In the genomic region with DNA sequence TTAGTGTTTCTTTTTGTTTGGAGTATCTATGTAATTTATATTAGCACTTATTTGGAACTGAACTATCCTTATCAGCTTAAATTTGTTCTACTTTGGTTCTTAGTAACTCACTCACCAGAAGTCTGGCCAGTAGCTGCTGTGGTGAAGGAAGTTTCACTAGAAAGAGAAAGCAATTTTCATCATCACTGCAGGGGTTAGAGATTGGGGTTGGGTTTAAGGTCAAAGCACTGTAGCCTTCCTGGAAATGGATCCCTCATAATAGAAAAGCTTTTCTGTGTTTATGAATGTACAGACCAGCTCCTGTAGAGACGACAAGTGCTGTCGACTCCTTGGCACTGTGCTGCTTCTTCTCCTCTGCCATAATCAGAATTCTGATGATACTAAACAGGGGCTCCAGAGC, we compare ENCODE assay signal across 19 cellular contexts. TPM values are rescaled to one million over a fixed set of nuclear protein-coding genes. Genes with fewer than 3 reads are reported as not detected.
DNase-seq lines count a peak whose midpoint lies in the region; ATAC-seq and TF ChIP-seq lines count a peak whose summit lies in the region.
"Had no signal": no experiment of that assay in that cellular context is flagged by ENCODE, and none has a peak within 500 bp of the region (broad histone marks: within the 10 kb centered on the region; RNA-seq: fewer than 3 reads in every experiment).

No MANE protein-coding gene starts in this region.

- POLR2A ChIA-PET in PC-9 (lab: Charles Lee; ENCODE audit: unreplicated experiment): interaction anchor here (0.6 kb wide), 1 partner anchor 101 kb away, joined by 9 read pairs; no protein-coding TSS in a partner anchor

- no TSS peak for BruUV-seq in PC-9 (replicated peaks; lab: Mats Ljungman, UMichigan)

- WGBS in esophagus muscularis mucosa: 25% methylated on average over 2 of the region's 2 CpGs

- peak; percentile 60 for ATAC-seq in GM19035 (IDR thresholded peaks at IDR 0.05; ENCODE audit: unreplicated experiment)
- peak; percentile 52 for ATAC-seq in HG03442 (IDR thresholded peaks at IDR 0.05; ENCODE audit: unreplicated experiment)

- no peak overlapping the region for H3K4me2 ChIP-seq in PC-9
- H3K4me2 ChIP-seq: KMS-11 had no signal

- H3K79me2 ChIP-seq in PC-9 (ENCODE audit: low read depth): no peaks in the 10 kb centered on the region

- no peak overlapping the region for H2AFZ ChIP-seq in PC-9

- TF ChIP-seq POLR2A in esophagus muscularis mucosa (IDR thresholded peaks at IDR 0.05; ENCODE audit: low read depth): no peak

- no peaks in the 10 kb centered on the region for H3F3A ChIP-seq in PC-9 (ENCODE audit: insufficient read depth, low read depth)

- no peak for TF ChIP-seq EP300 in esophagus muscularis mucosa (IDR thresholded peaks at IDR 0.05)

- H3K27me3 ChIP-seq in esophagus muscularis mucosa (no peaks in the 10 kb centered on the region), PC-9 (ENCODE audit: insufficient read depth, low read depth) (no peaks in the 10 kb centered on the region)
- H3K27me3 ChIP-seq: BE2C, MG63 had no signal

- intact Hi-C loops in esophagus muscularis mucosa (cut with DNase I) (no loop called here), posterior vena cava (cut with DNase I) (no loop called here), PC-9 (cut with micrococcal nuclease; ENCODE audit: unreplicated experiment) (no loop called here)

- H3K36me3 ChIP-seq in esophagus muscularis mucosa: no peaks in the 10 kb centered on the region
- H3K36me3 ChIP-seq in PC-9 (ENCODE audit: low read depth): no peaks in the 10 kb centered on the region
- H3K36me3 ChIP-seq: BE2C, MG63 had no signal

- H4K20me1 ChIP-seq in PC-9 (ENCODE audit: insufficient read depth): no peaks in the 10 kb centered on the region

- H3K27ac ChIP-seq in esophagus muscularis mucosa (replicated peaks in 1 of 4) (no peak overlapping the region), PC-9 (no peak overlapping the region)
- H3K27ac ChIP-seq: KMS-11 had no signal

- H3K4me1 ChIP-seq in esophagus muscularis mucosa (no peaks in the 10 kb centered on the region), PC-9 (replicated peaks; ENCODE audit: insufficient read depth) (no peaks in the 10 kb centered on the region)
- H3K4me1 ChIP-seq: BE2C had no signal

- no peaks in the 10 kb centered on the region for H3K9me3 ChIP-seq in esophagus muscularis mucosa
- H3K9me3 ChIP-seq in PC-9 (ENCODE audit: insufficient read depth, low read depth): no peaks in the 10 kb centered on the region
- H3K9me3 ChIP-seq: BE2C, MG63 had no signal

- no peaks in the 10 kb centered on the region; the same call in 1 of the 2 replicates for H3K9me2 ChIP-seq in PC-9 (ENCODE audit: insufficient read depth)

- TF ChIP-seq CTCF in esophagus muscularis mucosa (IDR thresholded peaks at IDR 0.05) (no peak), PC-9 (conservative IDR thresholded peaks at IDR 0.05) (no peak)

- CTCF ChIA-PET in PC-9 (lab: Charles Lee): no interaction called here

- peak; percentile 68 for DNase-seq in esophagus muscularis mucosa (ENCODE audit: extremely low spot score)
- DNase-seq in smooth muscle cell of the brain vasculature (ENCODE audit: low read depth, low spot score): peak; percentile 44
- no peak for DNase-seq in hepatic stellate cell (ENCODE audit: low spot score)
- no peak for DNase-seq in posterior vena cava (ENCODE audit: low spot score)
- DNase-seq in PC-9: no peak
- DNase-seq: BE2C; CD4-positive, alpha-beta memory T cell; DND-41; GDM1; HCEC 1CT; MG63; NCI-H1105; NCI-H1930; NCI-H2171; NCI-H446 treated with DMSO at 0.1 percent for 48 hours; NCI-H82 had no signal

- H3K4me3 ChIP-seq in esophagus muscularis mucosa (no peak overlapping the region), PC-9 (no peak overlapping the region)
- H3K4me3 ChIP-seq: MG63 had no signal

RNA-seq across cellular contexts. Expression of gene MROH2B, which starts 22.2 kb away (rescaled TPM):
- total RNA-seq in esophagus muscularis mucosa: not detected
- total RNA-seq in posterior vena cava: not detected
- total RNA-seq in PC-9 (2021): not detected in 2 replicates
- total RNA-seq: CD4-positive, alpha-beta memory T cell had no signal

Comparison
In these comparisons a context has a peak if more than half of its experiments do, and no peak if none do; other contexts are left out.
1. DNase-seq: peak in esophagus muscularis mucosa (single experiment) and smooth muscle cell of the brain vasculature (single experiment); none in hepatic stellate cell (single experiment), posterior vena cava (single experiment) and PC-9 (0 of 2).